ENCODE assay signal across 24 cellular contexts in the genomic region with DNA sequence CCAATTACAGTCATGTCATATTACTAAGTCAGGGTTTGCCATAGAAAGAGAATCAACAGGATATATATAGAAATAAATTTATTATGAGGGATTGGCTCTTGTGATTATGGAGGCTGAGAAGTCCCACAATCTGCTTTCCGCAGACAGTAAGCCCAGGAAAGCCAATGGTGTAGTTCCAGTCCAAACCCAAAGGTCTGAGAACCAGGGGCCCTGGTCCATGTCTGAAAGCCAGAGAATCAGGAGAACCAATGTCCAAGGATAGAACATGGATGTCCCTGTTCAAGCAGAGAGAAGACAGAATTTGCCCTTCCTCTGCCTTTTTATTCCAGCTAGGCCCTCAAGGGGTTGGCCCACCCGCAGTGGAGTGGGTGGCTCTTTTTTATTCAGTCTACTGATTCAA. TPM values are rescaled to one million over a fixed set of nuclear protein-coding genes. Genes with fewer than 3 reads are reported as not detected.
"Had no signal": no experiment of that assay in that cellular context is flagged by ENCODE, and none has a peak within 500 bp of the region (broad histone marks: within the 10 kb centered on the region; RNA-seq: fewer than 3 reads in every experiment).

No MANE protein-coding gene starts in this region.

- H3K4me3 Mint-ChIP-seq: endodermal cell; neural progenitor cell; stimulated activated naive CD8-positive, alpha-beta T cell treated with anti-CD3 and anti-CD28 coated beads, Interleukin-15, amount 100 ng/mL, for 72 hours had no signal

- H3K27me3 Mint-ChIP-seq: stimulated activated naive CD8-positive, alpha-beta T cell treated with anti-CD3 and anti-CD28 coated beads, Interleukin-15, amount 100 ng/mL, for 72 hours had no signal

- ATAC-seq: activated naive CD4-positive, alpha-beta T cell treated with anti-CD3 and anti-CD28 coated beads, Interleukin-2, amount 50 U/mL, for 72 hours; foreskin keratinocyte; left colon; lower lobe of right lung; stimulated activated naive CD8-positive, alpha-beta T cell treated with anti-CD3 and anti-CD28 coated beads, Interleukin-15, amount 100 ng/mL, for 72 hours had no signal

- H3K27ac Mint-ChIP-seq: endodermal cell; neural progenitor cell; stimulated activated naive CD8-positive, alpha-beta T cell treated with anti-CD3 and anti-CD28 coated beads, Interleukin-15, amount 100 ng/mL, for 72 hours had no signal

- H3K9me3 Mint-ChIP-seq: endodermal cell had no signal

- DNase-seq: activated CD4-positive, alpha-beta T cell treated with anti-CD3 and anti-CD28 coated beads, Interleukin-2, amount 50 U/mL, for 1 hour; activated CD4-positive, CD25-positive, alpha-beta regulatory T cell; amniotic stem cell; caudate nucleus; dorsolateral prefrontal cortex; endodermal cell; foreskin keratinocyte; glutamatergic neuron; hippocampal formation; left colon; lower lobe of right lung; SK-N-SH; stimulated activated CD4-positive, alpha-beta T cell treated with anti-CD3 and anti-CD28 coated beads, Interleukin-2, amount 100 ng/mL, for 48 hours; stimulated activated naive CD8-positive, alpha-beta T cell treated with anti-CD3 and anti-CD28 coated beads, Interleukin-15, amount 100 ng/mL, for 72 hours; T-helper 9 cell; transverse colon had no signal

RNA-seq across cellular contexts. Expression of gene FABP2, which starts 25.6 kb away (rescaled TPM):
- total RNA-seq: activated naive CD4-positive, alpha-beta T cell treated with anti-CD3 and anti-CD28 coated beads, Interleukin-2, amount 50 U/mL, for 72 hours; dorsolateral prefrontal cortex; endodermal cell; epithelial cell of proximal tubule; fibroblast of lung; foreskin keratinocyte; lower lobe of right lung; prostate gland; skeletal muscle tissue; suprapubic skin; vagina had no signal
